In genomic region chr15:101050647-101051290, GRCh38 we compare ENCODE assay signal across 18 cellular contexts.
DNase-seq lines count a peak whose midpoint lies in the region; ATAC-seq and TF ChIP-seq lines count a peak whose summit lies in the region.
"Had no signal": no experiment of that assay in that cellular context is flagged by ENCODE, and none has a peak within 500 bp of the region (broad histone marks: within the 10 kb centered on the region; RNA-seq: fewer than 3 reads in every experiment).

No MANE protein-coding gene starts in this region.

- H3K9me2 ChIP-seq in SK-N-SH: no peaks in the 10 kb centered on the region

- ATAC-seq in SK-N-SH treated with all-trans-retinoic acid at 6 μM for 48 hours (no peak), GM18907 (IDR thresholded peaks at IDR 0.05; ENCODE audit: unreplicated experiment) (no peak)
- ATAC-seq: effector memory CD8-positive, alpha-beta T cell; stimulated activated memory B cell treated with anti-CD40 and anti-IgM and Interleukin-4, amounts not matched to agents 10 μg/mL and 1 μg/mL and 100 μg/mL, for 72 hours had no signal

- 70% methylated on average over 5 of the region's 9 CpGs for WGBS in SK-N-SH (ENCODE audit: low lambda C conversion rate)
- WGBS in transverse colon (ENCODE audit: low coverage in 1 of 2), 2 donors: 68% methylated on average over 7 of the region's 9 CpGs; no CpG with 5 or more reads in 1 of the 2 donors

- no peak overlapping the region for H2AFZ ChIP-seq in SK-N-SH (ENCODE audit: low read depth)
- H2AFZ ChIP-seq: GM23248 had no signal

- POLR2A ChIA-PET in SK-N-SH (lab: Yijun Ruan, JAX): no interaction called here

- no peaks in the 10 kb centered on the region for H3K9me3 Mint-ChIP-seq in chondrocyte (ENCODE audit: low read depth)
- no peaks in the 10 kb centered on the region for H3K9me3 Mint-ChIP-seq in neural crest cell
- H3K9me3 Mint-ChIP-seq: activated naive CD8-positive, alpha-beta T cell treated with anti-CD3 and anti-CD28 coated beads, Interleukin-2, amount 10 ng/mL, durations not matched to agents 7 days and 5 days; activated T-helper 2 cell treated with anti-CD3 and anti-CD28 coated beads, Interferon-gamma antibody, Interleukin-2, Interleukin-4, amounts not matched to agents 10 μg/mL and 5 μg/mL and 100 μg/mL, durations not matched to agents 14 hours and 24 hours and 36 hours; effector memory CD8-positive, alpha-beta T cell; stimulated activated memory B cell treated with anti-CD40 and anti-IgM and Interleukin-4, amounts not matched to agents 10 μg/mL and 1 μg/mL and 100 μg/mL, for 72 hours had no signal

- H3K4me3 ChIP-seq in SK-N-SH (ENCODE audit: low read depth in 2 of 2, low read length in 1 of 2) (no peak overlapping the region), transverse colon (no peak overlapping the region), SJCRH30 (no peak overlapping the region)
- H3K4me3 ChIP-seq: GM23248 had no signal

- no peak for TF ChIP-seq POLR2A in transverse colon (IDR thresholded peaks at IDR 0.05)

- H3K27ac ChIP-seq in SK-N-SH (ENCODE audit: low read depth in 2 of 2, low read length in 1 of 2) (no peak overlapping the region), transverse colon (no peak overlapping the region), SJCRH30 (no peak overlapping the region)
- H3K27ac ChIP-seq: 22Rv1, GM23248 had no signal

- no peak overlapping the region for H3K9ac ChIP-seq in SK-N-SH
- H3K9ac ChIP-seq: GM23248 had no signal

- H3K4me3 Mint-ChIP-seq in chondrocyte (ENCODE audit: unreplicated experiment) (no peak overlapping the region), neural crest cell (no peak overlapping the region)
- H3K4me3 Mint-ChIP-seq: activated naive CD8-positive, alpha-beta T cell treated with anti-CD3 and anti-CD28 coated beads, Interleukin-2, amount 10 ng/mL, durations not matched to agents 7 days and 5 days; effector memory CD8-positive, alpha-beta T cell; stimulated activated memory B cell treated with anti-CD40 and anti-IgM and Interleukin-4, amounts not matched to agents 10 μg/mL and 1 μg/mL and 100 μg/mL, for 72 hours had no signal

- H3K4me2 ChIP-seq in SK-N-SH: no peak overlapping the region

- H3F3A ChIP-seq in SK-N-SH (replicated peaks; ENCODE audit: insufficient read depth): no peaks in the 10 kb centered on the region

- intact Hi-C loops in transverse colon (cut with DNase I; ENCODE audit: low total_unique reads): no loop called here

- H3K36me3 Mint-ChIP-seq in chondrocyte (ENCODE audit: low read depth): peaks cover 5% of the 10 kb centered on the region
- H3K36me3 Mint-ChIP-seq in neural crest cell (ENCODE audit: low read depth): peaks cover 2% of the 10 kb centered on the region
- H3K36me3 Mint-ChIP-seq: activated naive CD8-positive, alpha-beta T cell treated with anti-CD3 and anti-CD28 coated beads, Interleukin-2, amount 10 ng/mL, durations not matched to agents 7 days and 5 days had no signal

- CTCF ChIA-PET in SK-N-SH (lab: Yijun Ruan, JAX): no interaction called here

- no peaks in the 10 kb centered on the region for H3K27me3 ChIP-seq in SK-N-SH (ENCODE audit: insufficient read depth)
- no peaks in the 10 kb centered on the region for H3K27me3 ChIP-seq in transverse colon
- no peaks in the 10 kb centered on the region for H3K27me3 ChIP-seq in SJCRH30

- no peaks in the 10 kb centered on the region for H3K79me2 ChIP-seq in SK-N-SH (ENCODE audit: insufficient read depth)

- no peak for TF ChIP-seq RAD21 in SK-N-SH (IDR thresholded peaks at IDR 0.05; ENCODE audit: low read length)

- H3K27ac Mint-ChIP-seq in chondrocyte (ENCODE audit: unreplicated experiment) (no peak overlapping the region), neural crest cell (ENCODE audit: unreplicated experiment) (no peak overlapping the region)
- H3K27ac Mint-ChIP-seq: activated naive CD8-positive, alpha-beta T cell treated with anti-CD3 and anti-CD28 coated beads, Interleukin-2, amount 10 ng/mL, durations not matched to agents 7 days and 5 days; activated T-helper 2 cell treated with anti-CD3 and anti-CD28 coated beads, Interferon-gamma antibody, Interleukin-2, Interleukin-4, amounts not matched to agents 10 μg/mL and 5 μg/mL and 100 μg/mL, durations not matched to agents 14 hours and 24 hours and 36 hours; effector memory CD8-positive, alpha-beta T cell; progenitor cell of endocrine pancreas; stimulated activated memory B cell treated with anti-CD40 and anti-IgM and Interleukin-4, amounts not matched to agents 10 μg/mL and 1 μg/mL and 100 μg/mL, for 72 hours had no signal

- in situ Hi-C loops in transverse colon (cut with MboI; ENCODE audit: low pct_ligation_motif_present in 1 of 4, low pct_unique_long_range_greater_than_20kb in 1 of 4, low sequenced_read_pairs in 3 of 4): no loop called here

- TF ChIP-seq EP300 in SK-N-SH (IDR thresholded peaks at IDR 0.05; ENCODE audit: borderline replicate concordance in 1 of 2, low read depth in 1 of 2, low read length in 1 of 2): no peak
- no peak for TF ChIP-seq EP300 in transverse colon (IDR thresholded peaks at IDR 0.05; ENCODE audit: low read depth)

- no peaks in the 10 kb centered on the region for H4K20me1 ChIP-seq in SK-N-SH (ENCODE audit: insufficient read depth)

- no peak for TF ChIP-seq CTCF in SK-N-SH (IDR thresholded peaks at IDR 0.05)
- TF ChIP-seq CTCF in chondrocyte (IDR thresholded peaks at IDR 0.05): no peak
- no peak for TF ChIP-seq CTCF in neural crest cell (conservative IDR thresholded peaks at IDR 0.05)
- no peak for TF ChIP-seq CTCF in transverse colon (IDR thresholded peaks at IDR 0.05)

- no peaks in the 10 kb centered on the region for H3K4me1 Mint-ChIP-seq in chondrocyte (ENCODE audit: low read depth)
- peaks cover 33% of the 10 kb centered on the region for H3K4me1 Mint-ChIP-seq in neural crest cell
- H3K4me1 Mint-ChIP-seq: activated naive CD8-positive, alpha-beta T cell treated with anti-CD3 and anti-CD28 coated beads, Interleukin-2, amount 10 ng/mL, durations not matched to agents 7 days and 5 days had no signal

- H3K27me3 Mint-ChIP-seq in chondrocyte (ENCODE audit: low read depth) (no peaks in the 10 kb centered on the region), neural crest cell (ENCODE audit: low read depth) (no peaks in the 10 kb centered on the region)
- H3K27me3 Mint-ChIP-seq: stimulated activated memory B cell treated with anti-CD40 and anti-IgM and Interleukin-4, amounts not matched to agents 10 μg/mL and 1 μg/mL and 100 μg/mL, for 72 hours had no signal

- DNase-seq in SK-N-SH: peak; percentile 14
- peak; percentile 65 for DNase-seq in chondrocyte (ENCODE audit: low spot score)
- peak; percentile 0 for DNase-seq in neural crest cell (ENCODE audit: low read depth, low spot score)
- DNase-seq in transverse colon: peak; percentile 4
- DNase-seq in SJCRH30: no peak
- no peak for DNase-seq in UCSD-AML1 (lab: John Stamatoyannopoulos, UW; ENCODE audit: unreplicated experiment)
- DNase-seq: activated CD4-positive, CD25-positive, alpha-beta regulatory T cell treated with anti-CD3 and anti-CD28 coated beads, Interleukin-2, amount 50 U/mL, for 72 hours; activated naive CD8-positive, alpha-beta T cell treated with anti-CD3 and anti-CD28 coated beads, Interleukin-2, amount 10 ng/mL, durations not matched to agents 7 days and 5 days; DMS79; effector memory CD8-positive, alpha-beta T cell; GM23248; NCI-H187 had no signal

- no peaks in the 10 kb centered on the region; a peak in 1 of 4 replicates for H3K4me1 ChIP-seq in SK-N-SH (ENCODE audit: control insufficient read depth in 1 of 2, insufficient read depth in 2 of 2, low read depth in 1 of 2, low read length in 1 of 2)
- H3K4me1 ChIP-seq in transverse colon: no peaks in the 10 kb centered on the region
- peaks cover 8% of the 10 kb centered on the region; the same call in 1 of the 2 replicates for H3K4me1 ChIP-seq in SJCRH30

- H3K36me3 ChIP-seq in SK-N-SH (replicated peaks in 1 of 2; ENCODE audit: control insufficient read depth in 1 of 2, insufficient read depth in 2 of 2, low read length in 1 of 2) (peaks cover 4 to 23% of the 10 kb centered on the region in 2 experiments), transverse colon (peaks cover 0 to 24% (median 9%) of the 10 kb centered on the region in 4 donors), SJCRH30 (no peaks in the 10 kb centered on the region)

- no peaks in the 10 kb centered on the region for H3K9me3 ChIP-seq in SK-N-SH
- H3K9me3 ChIP-seq in transverse colon: no peaks in the 10 kb centered on the region
- H3K9me3 ChIP-seq in SJCRH30 (replicated peaks): no peaks in the 10 kb centered on the region

TF ChIP-seq in SK-N-SH, 30 proteins besides CTCF, POLR2A, EP300 and RAD21:
- TF ChIP-seq SIN3A (IDR thresholded peaks at IDR 0.05; ENCODE audit: borderline replicate concordance, low read depth, low read length): no peak
TF ChIP-seq in SK-N-SH: peak in this region for 0.

TF ChIP-seq in SK-N-SH treated with all-trans-retinoic acid at 6 μM for 48 hours, 23 proteins besides CTCF, POLR2A, EP300 and RAD21:
- TF ChIP-seq TSHZ2 (CRISPR knock-in tag; IDR thresholded peaks at IDR 0.05) (no peak), BACH2 (CRISPR knock-in tag; IDR thresholded peaks at IDR 0.05; ENCODE audit: borderline replicate concordance) (no peak), ZFP3 (CRISPR knock-in tag; IDR thresholded peaks at IDR 0.05) (no peak), ESRRG (CRISPR knock-in tag; IDR thresholded peaks at IDR 0.05) (no peak), ZFP30 (CRISPR knock-in tag; IDR thresholded peaks at IDR 0.05) (no peak)
TF ChIP-seq in SK-N-SH treated with all-trans-retinoic acid at 6 μM for 48 hours: peak in this region for 0.

Comparison
In these comparisons a context has a peak if more than half of its experiments do, and no peak if none do; other contexts are left out.
1. DNase-seq: peak in SK-N-SH (single experiment), chondrocyte (single experiment), neural crest cell (single experiment) and transverse colon (single experiment); none in SJCRH30 (0 of 2) and UCSD-AML1 (single experiment).